17 cellular contexts compared by ENCODE assay signal in the genomic region with DNA sequence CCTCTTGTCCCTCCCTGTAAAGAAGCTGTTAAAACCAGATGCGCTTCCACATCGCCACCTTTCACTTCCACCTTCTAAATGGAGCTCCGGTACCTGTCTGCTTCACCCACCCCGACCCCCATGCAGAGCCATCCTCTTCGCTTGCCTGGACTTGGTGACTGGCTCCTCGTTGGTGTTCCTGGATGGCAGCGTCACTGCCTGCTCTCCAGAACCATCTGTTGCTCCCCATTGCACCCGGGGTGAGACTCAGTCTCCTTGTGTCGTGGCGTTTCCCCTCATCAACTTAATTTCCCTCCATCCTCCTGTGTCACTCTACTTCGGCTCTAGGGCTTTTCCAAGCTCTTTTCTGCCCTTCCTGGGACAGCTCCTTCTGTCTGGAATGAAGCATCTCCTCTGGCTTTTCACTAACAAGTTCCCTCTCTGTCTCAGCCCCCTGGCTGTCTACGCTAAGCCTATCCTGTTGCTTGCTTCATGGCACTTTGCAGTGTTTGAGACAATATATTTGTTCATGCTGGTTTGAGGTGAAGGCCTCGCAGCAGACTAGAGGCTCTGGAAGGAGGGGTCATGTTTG. TPM values are rescaled to one million over a fixed set of nuclear protein-coding genes. Genes with fewer than 3 reads are reported as not detected.
DNase-seq lines count a peak whose midpoint lies in the region; ATAC-seq and TF ChIP-seq lines count a peak whose summit lies in the region.
"Had no signal": no experiment of that assay in that cellular context is flagged by ENCODE, and none has a peak within 500 bp of the region (broad histone marks: within the 10 kb centered on the region; RNA-seq: fewer than 3 reads in every experiment).

No MANE protein-coding gene starts in this region.

- no peak for ATAC-seq in activated T-helper 17 cell treated with anti-CD3 and anti-CD28 coated beads, Interleukin-2, amount 50 U/mL, for 72 hours (replicated peaks)
- ATAC-seq in heart left ventricle, result no peak

- no peaks in the 10 kb centered on the region for H3F3A ChIP-seq in neural progenitor cell (ENCODE audit: low read depth)

- no peak for TF ChIP-seq POLR2A in heart left ventricle (IDR thresholded peaks at IDR 0.05)

- H3K27ac ChIP-seq in neural progenitor cell (no peak overlapping the region), heart left ventricle (no peak overlapping the region)
- H3K27ac ChIP-seq: C4-2B, GM23248, KMS-11, RWPE1 had no signal

- peaks cover 100% of the 10 kb centered on the region for H4K20me1 ChIP-seq in neural progenitor cell (ENCODE audit: low read depth)

- peaks cover 24% of the 10 kb centered on the region for H3K4me1 Mint-ChIP-seq in activated T-cell treated with anti-CD3 and anti-CD28 coated beads, Interleukin-2, amount 50 U/mL, for 24 hours (ENCODE audit: low read depth)
- peaks cover 41% of the 10 kb centered on the region for H3K4me1 Mint-ChIP-seq in CD14-positive monocyte
- peaks cover 11% of the 10 kb centered on the region for H3K4me1 Mint-ChIP-seq in activated T-helper 17 cell treated with anti-CD3 and anti-CD28 coated beads, Interleukin-2, amount 50 U/mL, for 72 hours
- peaks cover 8% of the 10 kb centered on the region for H3K4me1 Mint-ChIP-seq in neural progenitor cell

- H3K27me3 Mint-ChIP-seq in activated T-cell treated with anti-CD3 and anti-CD28 coated beads, Interleukin-2, amount 50 U/mL, for 24 hours, result no peaks in the 10 kb centered on the region
- H3K27me3 Mint-ChIP-seq in CD14-positive monocyte (ENCODE audit: low read depth in 3 of 3), result peaks cover 0 to 1% (median 0%) of the 10 kb centered on the region in 3 donors
- H3K27me3 Mint-ChIP-seq in activated T-helper 17 cell treated with anti-CD3 and anti-CD28 coated beads, Interleukin-2, amount 50 U/mL, for 72 hours, result no peaks in the 10 kb centered on the region
- H3K27me3 Mint-ChIP-seq in neural progenitor cell (ENCODE audit: insufficient read depth, low read depth), result peaks cover 2% of the 10 kb centered on the region

- intact Hi-C loops in CD14-positive monocyte (cut with micrococcal nuclease), result no loop called here
- intact Hi-C loops in heart left ventricle (cut with DNase I), result no loop called here

- H3K36me3 ChIP-seq in neural progenitor cell (no peaks in the 10 kb centered on the region), heart left ventricle (peaks cover 0 to 54% (median 27%) of the 10 kb centered on the region in 9 donors)

- no peak for TF ChIP-seq CTCF in CD14-positive monocyte (IDR thresholded peaks at IDR 0.05)
- no peak for TF ChIP-seq CTCF in neural progenitor cell (IDR thresholded peaks at IDR 0.05)
- TF ChIP-seq CTCF in heart left ventricle (IDR thresholded peaks at IDR 0.05), result no peak

- H3K9me3 ChIP-seq in neural progenitor cell (ENCODE audit: low read depth) (no peaks in the 10 kb centered on the region), heart left ventricle (no peaks in the 10 kb centered on the region)

- H2AFZ ChIP-seq in neural progenitor cell (replicated peaks), result no peak overlapping the region
- H2AFZ ChIP-seq: GM23248 had no signal

- H3K4me2 ChIP-seq in neural progenitor cell, result no peak overlapping the region
- H3K4me2 ChIP-seq: KMS-11 had no signal

- 91 to 97% (median 94%) methylated on average over 13 of the region's 13 CpGs for WGBS in heart left ventricle, 4 donors

- H3K4me3 ChIP-seq in neural progenitor cell, result no peak overlapping the region
- no peak overlapping the region for H3K4me3 ChIP-seq in heart left ventricle
- H3K4me3 ChIP-seq: GM23248 had no signal

- H3K4me1 ChIP-seq in neural progenitor cell (peaks cover 6% of the 10 kb centered on the region), heart left ventricle (peaks cover 7 to 32% (median 21%) of the 10 kb centered on the region in 12 donors)

- H3K4me3 Mint-ChIP-seq in activated T-cell treated with anti-CD3 and anti-CD28 coated beads, Interleukin-2, amount 50 U/mL, for 24 hours, result no peak overlapping the region
- H3K4me3 Mint-ChIP-seq in CD14-positive monocyte (no peak overlapping the region), neural progenitor cell (no peak overlapping the region)
- H3K4me3 Mint-ChIP-seq in activated T-helper 17 cell treated with anti-CD3 and anti-CD28 coated beads, Interleukin-2, amount 50 U/mL, for 72 hours, result no peak overlapping the region
- H3K4me3 Mint-ChIP-seq: HFFc6 had no signal

- H3K27ac Mint-ChIP-seq in activated T-cell treated with anti-CD3 and anti-CD28 coated beads, Interleukin-2, amount 50 U/mL, for 24 hours, result peak overlapping the region; percentile 15
- H3K27ac Mint-ChIP-seq in CD14-positive monocyte, result peak overlapping the region in 4 of 7 donors; percentile 1 to 57 (median 14)
- H3K27ac Mint-ChIP-seq in activated T-helper 17 cell treated with anti-CD3 and anti-CD28 coated beads, Interleukin-2, amount 50 U/mL, for 72 hours, result peak overlapping the region; percentile 37
- H3K27ac Mint-ChIP-seq in neural progenitor cell, result peak overlapping the region; percentile 35
- H3K27ac Mint-ChIP-seq: HFFc6 had no signal

- no peak for DNase-seq in activated T-cell treated with anti-CD3 and anti-CD28 coated beads, Interleukin-2, amount 50 U/mL, for 24 hours
- DNase-seq in activated T-cell treated with anti-CD3 and anti-CD28 coated beads for 4 hours (no peak), CD14-positive monocyte (ENCODE audit: low spot score) (no peak), neural progenitor cell (ENCODE audit: low spot score) (no peak), heart left ventricle (no peak), HPDE6-E6E7 (ENCODE audit: extremely low spot score) (no peak)
- DNase-seq in stimulated activated CD4-positive, alpha-beta T cell treated with anti-CD3 and anti-CD28 coated beads, Interleukin-4, amount 100 ng/mL, for 24 hours, result no peak
- DNase-seq: DMS79, GM23248, HFFc6, NCI-H1092, NCI-H1694, NCI-H345 had no signal

- peaks cover 79% of the 10 kb centered on the region for H3K36me3 Mint-ChIP-seq in activated T-cell treated with anti-CD3 and anti-CD28 coated beads, Interleukin-2, amount 50 U/mL, for 24 hours (ENCODE audit: low read depth)
- H3K36me3 Mint-ChIP-seq in CD14-positive monocyte (peaks cover 54 to 67% of the 10 kb centered on the region in 2 donors), neural progenitor cell (peaks cover 10% of the 10 kb centered on the region)
- peaks cover 46% of the 10 kb centered on the region for H3K36me3 Mint-ChIP-seq in activated T-helper 17 cell treated with anti-CD3 and anti-CD28 coated beads, Interleukin-2, amount 50 U/mL, for 72 hours (ENCODE audit: low read depth)

- H3K9ac ChIP-seq in neural progenitor cell, result no peak overlapping the region
- H3K9ac ChIP-seq: GM23248, KMS-11 had no signal

- H3K79me2 ChIP-seq in neural progenitor cell (ENCODE audit: low read depth), result peaks cover 80% of the 10 kb centered on the region

- H3K27me3 ChIP-seq in neural progenitor cell (no peaks in the 10 kb centered on the region), heart left ventricle (no peaks in the 10 kb centered on the region)

- no peaks in the 10 kb centered on the region for H3K9me3 Mint-ChIP-seq in activated T-cell treated with anti-CD3 and anti-CD28 coated beads, Interleukin-2, amount 50 U/mL, for 24 hours
- H3K9me3 Mint-ChIP-seq in CD14-positive monocyte (no peaks in the 10 kb centered on the region), neural progenitor cell (no peaks in the 10 kb centered on the region)
- no peaks in the 10 kb centered on the region for H3K9me3 Mint-ChIP-seq in activated T-helper 17 cell treated with anti-CD3 and anti-CD28 coated beads, Interleukin-2, amount 50 U/mL, for 72 hours
- H3K9me3 Mint-ChIP-seq: HFFc6 had no signal

RNA-seq across cellular contexts. Expression of gene CEBPG, which starts 10.3 kb away (rescaled TPM):
- 10 to 100 TPM; 16.8 to 17.8 TPM for polyA plus RNA-seq in CD14-positive monocyte
- 10 to 100 TPM; 15.0 to 23.6 TPM for total RNA-seq in activated T-helper 17 cell treated with anti-CD3 and anti-CD28 coated beads, Interleukin-2, amount 50 U/mL, for 72 hours
- 40.3 and 59.3 TPM in 2 replicates for total RNA-seq in neural progenitor cell (ENCODE audit: low replicate concordance)
- total RNA-seq in heart left ventricle, result 10 to 100 TPM; 11.8 to 18.3 (median 14.7) TPM
- 10 to 100 TPM; 12.4 to 30.7 TPM for polyA plus RNA-seq in heart left ventricle
